In the genomic region with DNA sequence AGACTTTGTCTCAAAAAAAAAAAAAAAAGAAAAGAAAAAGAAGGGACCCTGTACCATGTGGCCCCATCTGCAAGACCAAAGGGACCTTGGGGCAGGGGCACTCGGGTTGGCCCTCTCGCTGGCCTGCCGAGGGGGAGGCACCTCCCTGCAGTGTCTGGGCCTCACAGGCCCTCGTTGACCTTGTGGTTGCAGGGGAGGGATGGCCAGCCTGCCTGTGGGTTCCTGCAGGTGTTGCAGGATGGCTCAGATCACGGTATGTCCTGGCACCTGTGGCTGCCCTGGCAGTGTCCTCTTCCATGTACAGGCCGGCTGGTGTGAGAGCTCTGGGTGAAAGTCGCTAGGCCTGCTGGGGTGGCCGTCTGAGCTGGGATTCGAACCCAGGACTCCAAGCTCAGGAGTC, we compare ENCODE assay signal across 2 cellular contexts.
TF ChIP-seq lines count a peak whose summit lies in the region.

No MANE protein-coding gene starts in this region.

TF ChIP-seq in IMR-90, 13 proteins besides CTCF, POLR2A, EP300 and RAD21:
- no peak for TF ChIP-seq SMC3 (IDR thresholded peaks at IDR 0.05; ENCODE audit: low read depth, low read length)

TF ChIP-seq in SK-N-SH treated with all-trans-retinoic acid at 6 μM for 48 hours, 23 proteins besides CTCF, POLR2A, EP300 and RAD21:
- no peak for TF ChIP-seq BACH2 (CRISPR knock-in tag; IDR thresholded peaks at IDR 0.05; ENCODE audit: borderline replicate concordance)
- TF ChIP-seq TCF4 (CRISPR knock-in tag; IDR thresholded peaks at IDR 0.05; ENCODE audit: borderline replicate concordance), result no peak
- no peak for TF ChIP-seq PPARA (CRISPR knock-in tag; IDR thresholded peaks at IDR 0.05; ENCODE audit: borderline replicate concordance)
- no peak for TF ChIP-seq ZFP30 (CRISPR knock-in tag; IDR thresholded peaks at IDR 0.05)
- TF ChIP-seq, protein P1, sequence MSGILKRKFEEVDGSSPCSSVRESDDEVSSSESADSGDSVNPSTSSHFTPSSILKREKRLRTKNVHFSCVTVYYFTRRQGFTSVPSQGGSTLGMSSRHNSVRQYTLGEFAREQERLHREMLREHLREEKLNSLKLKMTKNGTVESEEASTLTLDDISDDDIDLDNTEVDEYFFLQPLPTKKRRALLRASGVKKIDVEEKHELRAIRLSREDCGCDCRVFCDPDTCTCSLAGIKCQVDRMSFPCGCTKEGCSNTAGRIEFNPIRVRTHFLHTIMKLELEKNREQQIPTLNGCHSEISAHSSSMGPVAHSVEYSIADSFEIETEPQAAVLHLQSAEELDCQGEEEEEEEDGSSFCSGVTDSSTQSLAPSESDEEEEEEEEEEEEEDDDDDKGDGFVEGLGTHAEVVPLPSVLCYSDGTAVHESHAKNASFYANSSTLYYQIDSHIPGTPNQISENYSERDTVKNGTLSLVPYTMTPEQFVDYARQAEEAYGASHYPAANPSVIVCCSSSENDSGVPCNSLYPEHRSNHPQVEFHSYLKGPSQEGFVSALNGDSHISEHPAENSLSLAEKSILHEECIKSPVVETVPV (CRISPR knock-in tag; IDR thresholded peaks at IDR 0.05), result no peak
- TF ChIP-seq, protein P2, sequence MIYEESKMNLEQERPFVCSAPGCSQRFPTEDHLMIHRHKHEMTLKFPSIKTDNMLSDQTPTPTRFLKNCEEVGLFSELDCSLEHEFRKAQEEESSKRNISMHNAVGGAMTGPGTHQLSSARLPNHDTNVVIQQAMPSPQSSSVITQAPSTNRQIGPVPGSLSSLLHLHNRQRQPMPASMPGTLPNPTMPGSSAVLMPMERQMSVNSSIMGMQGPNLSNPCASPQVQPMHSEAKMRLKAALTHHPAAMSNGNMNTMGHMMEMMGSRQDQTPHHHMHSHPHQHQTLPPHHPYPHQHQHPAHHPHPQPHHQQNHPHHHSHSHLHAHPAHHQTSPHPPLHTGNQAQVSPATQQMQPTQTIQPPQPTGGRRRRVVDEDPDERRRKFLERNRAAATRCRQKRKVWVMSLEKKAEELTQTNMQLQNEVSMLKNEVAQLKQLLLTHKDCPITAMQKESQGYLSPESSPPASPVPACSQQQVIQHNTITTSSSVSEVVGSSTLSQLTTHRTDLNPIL (CRISPR knock-in tag; IDR thresholded peaks at IDR 0.05; ENCODE audit: low read depth), result no peak
- no peak for TF ChIP-seq ZC3H10 (CRISPR knock-in tag; IDR thresholded peaks at IDR 0.05)
- no peak for TF ChIP-seq ZNF8 (CRISPR knock-in tag; IDR thresholded peaks at IDR 0.05)
- TF ChIP-seq ZFP3 (CRISPR knock-in tag; IDR thresholded peaks at IDR 0.05), result no peak
